In genomic region chr2:119758881-119759450, GRCh38 we compare ENCODE assay signal across 8 cellular contexts. TPM values are rescaled to one million over a fixed set of nuclear protein-coding genes. Genes with fewer than 3 reads are reported as not detected.
DNase-seq lines count a peak whose midpoint lies in the region; TF ChIP-seq lines count a peak whose summit lies in the region.

No MANE protein-coding gene starts in this region.

- no peaks in the 10 kb centered on the region for H3K36me3 ChIP-seq in SK-N-MC (ENCODE audit: insufficient read depth, low read length)

- no peaks in the 10 kb centered on the region for H3K9me3 ChIP-seq in SK-N-MC (ENCODE audit: low read depth, low read length)

- TF ChIP-seq CTCF in GM12864 (IDR thresholded peaks at IDR 0.05; ENCODE audit: low read depth, low read length, missing control alignments) (no peak), fibroblast of the aortic adventitia (IDR thresholded peaks at IDR 0.05; ENCODE audit: insufficient read depth, low read length) (no peak)

- peak overlapping the region; percentile 68 for H3K9ac ChIP-seq in SK-N-MC (ENCODE audit: insufficient read length)

- H3K4me3 ChIP-seq in GM12864 (ENCODE audit: low read depth, low read length) (peak overlapping the region; percentile 84), SK-N-MC (peak overlapping the region; percentile 96), fibroblast of the aortic adventitia (ENCODE audit: low read depth, low read length) (peak overlapping the region; percentile 89)

- H3K27ac ChIP-seq in SK-N-MC = peak overlapping the region; percentile 22; the same call in 1 of the 2 replicates

- DNase-seq in GM12864 (ENCODE audit: low read depth) = no peak
- DNase-seq in SK-N-MC (ENCODE audit: low read depth, low spot score) = no peak
- DNase-seq in fibroblast of the aortic adventitia (ENCODE audit: low read depth) = no peak
- peak; percentile 34 for DNase-seq in retina
- DNase-seq in mucosa of gallbladder (ENCODE audit: low spot score) = no peak
- DNase-seq in hippocampal formation (lab: John Stamatoyannopoulos, UW) = no peak
- no peak for DNase-seq in COLO668 (lab: John Stamatoyannopoulos, UW; ENCODE audit: unreplicated experiment)
- DNase-seq in ecto neural progenitor cell (ENCODE audit: low spot score) = no peak

RNA-seq across cellular contexts. Expression of gene PTPN4, which starts 0.8 kb away (rescaled TPM):
- total RNA-seq in fibroblast of the aortic adventitia (ENCODE audit: low replicate concordance) = 11.5 and 20.6 TPM in 2 replicates
- total RNA-seq in mucosa of gallbladder = 32.9 TPM
